In genomic region chr1:195097316-195097715, GRCh38 we compare ENCODE assay signal across 20 cellular contexts.
DNase-seq lines count a peak whose midpoint lies in the region; ATAC-seq and TF ChIP-seq lines count a peak whose summit lies in the region.
"Had no signal": no experiment of that assay in that cellular context is flagged by ENCODE, and none has a peak within 500 bp of the region (broad histone marks: within the 10 kb centered on the region; RNA-seq: fewer than 3 reads in every experiment).

No MANE protein-coding gene starts in this region.

- no peaks in the 10 kb centered on the region for H3K9me3 ChIP-seq in WERI-Rb-1 (ENCODE audit: severe bottlenecking)
- H3K9me3 ChIP-seq: SK-N-SH, tibial nerve had no signal

- no peak for ATAC-seq in HG03432 (IDR thresholded peaks at IDR 0.05; ENCODE audit: unreplicated experiment)
- ATAC-seq: natural killer cell had no signal

- no peak overlapping the region for H3K4me3 ChIP-seq in WERI-Rb-1 (ENCODE audit: low read depth, low read length)
- H3K4me3 ChIP-seq: lung, smooth muscle cell, tibial nerve had no signal

- no peaks in the 10 kb centered on the region for H3K36me3 ChIP-seq in WERI-Rb-1
- H3K36me3 ChIP-seq: tibial nerve had no signal

- peak; percentile 28 for DNase-seq in EL
- DNase-seq in LHCN-M2 (ENCODE audit: low read depth), result peak; percentile 3
- peak; percentile 8 for DNase-seq in WERI-Rb-1
- DNase-seq in left kidney (ENCODE audit: low read depth, low spot score), result peak; percentile 1
- no peak for DNase-seq in SIG-M5 (lab: John Stamatoyannopoulos, UW)
- DNase-seq in GM13977 (ENCODE audit: low spot score), result no peak
- DNase-seq in HuH-7.5 (ENCODE audit: low spot score), result no peak
- DNase-seq: activated naive CD8-positive, alpha-beta T cell treated with anti-CD3 and anti-CD28 coated beads for 36 hours; activated T-cell treated with anti-CD3 and anti-CD28 coated beads, Interleukin-2, amount 50 U/mL, for 24 hours; caudate nucleus; DMS 273 treated with DMSO at 0.1 percent for 48 hours; effector CD8-positive, alpha-beta T cell; Karpas-422; natural killer cell; NCI-H524; SK-N-SH had no signal

- no peak overlapping the region for H3K27ac ChIP-seq in WERI-Rb-1
- H3K27ac ChIP-seq: tibial nerve had no signal

- no peak for TF ChIP-seq CTCF in WERI-Rb-1 (IDR thresholded peaks at IDR 0.05; ENCODE audit: low read depth, low read length)
- TF ChIP-seq CTCF in GM13977 (IDR thresholded peaks at IDR 0.05; ENCODE audit: extremely low read depth, insufficient read depth, missing control alignments), result no peak

- in situ Hi-C loops in GM13977 (cut with MboI; ENCODE audit: low pct_unique_long_range_greater_than_20kb, low sequenced_read_pairs, unreplicated experiment), result no loop called here

- H3K27me3 ChIP-seq in WERI-Rb-1 (ENCODE audit: insufficient read depth, low read depth, severe bottlenecking), result no peaks in the 10 kb centered on the region
- H3K27me3 ChIP-seq: tibial nerve had no signal

Comparison
In these comparisons a context has a peak if more than half of its experiments do, and no peak if none do; other contexts are left out.
1. DNase-seq: peak in EL (single experiment), LHCN-M2 (single experiment), WERI-Rb-1 (single experiment) and left kidney (single experiment); none in SIG-M5 (single experiment), GM13977 (single experiment) and HuH-7.5 (single experiment).